Comparison of ENCODE assay signal across 9 cellular contexts in genomic region chr5:176810687-176811501, GRCh38. TPM values are rescaled to one million over a fixed set of nuclear protein-coding genes. Genes with fewer than 3 reads are reported as not detected.
DNase-seq lines count a peak whose midpoint lies in the region; ATAC-seq and TF ChIP-seq lines count a peak whose summit lies in the region.
"Had no signal": no experiment of that assay in that cellular context is flagged by ENCODE, and none has a peak within 500 bp of the region (broad histone marks: within the 10 kb centered on the region; RNA-seq: fewer than 3 reads in every experiment).

No MANE protein-coding gene starts in this region.

- ATAC-seq in T-cell (replicated peaks in 1 of 4) (peak in 2 of 4 experiments; percentile 4 to 37), right cardiac atrium (peak in 1 of 2 donors; percentile 8), GM21360 (IDR thresholded peaks at IDR 0.05; ENCODE audit: unreplicated experiment) (no peak), HG03280 (IDR thresholded peaks at IDR 0.05; ENCODE audit: unreplicated experiment) (no peak)

- no peak overlapping the region for H3K27ac Mint-ChIP-seq in T-helper 1 cell treated with Interleukin-12 subunit alpha and Interleukin-12 subunit beta and Interleukin-4 antibody, amounts not matched to agents 30 μg/mL and 1 μg/mL, for 36 hours
- no peak overlapping the region for H3K27ac Mint-ChIP-seq in T-cell

- H3K4me1 ChIP-seq in right cardiac atrium (ENCODE audit: control insufficient read depth, insufficient read depth, low read length): no peaks in the 10 kb centered on the region
- peaks cover 10 to 25% (median 19%) of the 10 kb centered on the region in 6 donors for H3K4me1 ChIP-seq in spleen

- 3% methylated on average over 68 of the region's 68 CpGs for WGBS in right cardiac atrium
- WGBS in spleen, 5 donors: 3 to 16% (median 4%) methylated on average over 20 to 68 of the region's 68 CpGs

- H3K9me3 Mint-ChIP-seq in T-helper 1 cell treated with Interleukin-12 subunit alpha and Interleukin-12 subunit beta and Interleukin-4 antibody, amounts not matched to agents 30 μg/mL and 1 μg/mL, for 36 hours: no peaks in the 10 kb centered on the region
- no peaks in the 10 kb centered on the region for H3K9me3 Mint-ChIP-seq in T-cell

- DNase-seq in T-helper 1 cell (no peak), T-cell (peak in 1 of 34 experiments; percentile 9), right cardiac atrium (peak in 1 of 3 donors; percentile 37), spleen (no peak), NCI-H1048 (lab: John Stamatoyannopoulos, UW) (no peak)

- CTCF ChIA-PET in T-cell (lab: Charles Lee): no interaction called here

- POLR2A ChIA-PET in T-cell (lab: Charles Lee): no interaction called here

- no peaks in the 10 kb centered on the region for H3K36me3 Mint-ChIP-seq in T-helper 1 cell treated with Interleukin-12 subunit alpha and Interleukin-12 subunit beta and Interleukin-4 antibody, amounts not matched to agents 30 μg/mL and 1 μg/mL, for 36 hours (ENCODE audit: low read depth)
- H3K36me3 Mint-ChIP-seq in T-cell: no peaks in the 10 kb centered on the region

- H3K4me1 Mint-ChIP-seq in T-helper 1 cell treated with Interleukin-12 subunit alpha and Interleukin-12 subunit beta and Interleukin-4 antibody, amounts not matched to agents 30 μg/mL and 1 μg/mL, for 36 hours (ENCODE audit: low read depth): peaks cover 8% of the 10 kb centered on the region
- peaks cover 12 to 15% (median 14%) of the 10 kb centered on the region in 3 donors for H3K4me1 Mint-ChIP-seq in T-cell

- TF ChIP-seq POLR2A in spleen (IDR thresholded peaks at IDR 0.05): no peak

- peaks cover 68% of the 10 kb centered on the region for H3K27me3 Mint-ChIP-seq in T-helper 1 cell treated with Interleukin-12 subunit alpha and Interleukin-12 subunit beta and Interleukin-4 antibody, amounts not matched to agents 30 μg/mL and 1 μg/mL, for 36 hours (ENCODE audit: low read depth)
- H3K27me3 Mint-ChIP-seq in T-cell: peaks cover 59 to 80% of the 10 kb centered on the region in 2 donors

- no peaks in the 10 kb centered on the region for H3K9me3 ChIP-seq in right cardiac atrium (ENCODE audit: control insufficient read depth, low read length)
- H3K9me3 ChIP-seq in spleen: no peaks in the 10 kb centered on the region

- H3K27me3 ChIP-seq in right cardiac atrium (ENCODE audit: control insufficient read depth, insufficient read depth) (no peaks in the 10 kb centered on the region), spleen (replicated peaks in 1 of 7) (peaks cover 2 to 98% (median 66%) of the 10 kb centered on the region in 7 donors)

- H3K4me3 ChIP-seq in right cardiac atrium (ENCODE audit: low read length) (peak overlapping the region; percentile 45), spleen (peak overlapping the region in 7 of 8 donors; percentile 32 to 68 (median 38))

- H3K4me3 Mint-ChIP-seq in T-helper 1 cell treated with Interleukin-12 subunit alpha and Interleukin-12 subunit beta and Interleukin-4 antibody, amounts not matched to agents 30 μg/mL and 1 μg/mL, for 36 hours: peak overlapping the region; percentile 69
- H3K4me3 Mint-ChIP-seq in T-cell: peak overlapping the region; percentile 71 to 80 (median 79)

- no peak for TF ChIP-seq CTCF in spleen (IDR thresholded peaks at IDR 0.05 in 8 of 11, conservative IDR thresholded peaks at IDR 0.05 in 3 of 11)

- H3K27ac ChIP-seq in right cardiac atrium (ENCODE audit: low read length): no peak overlapping the region
- H3K27ac ChIP-seq in spleen: no peak overlapping the region
- H3K27ac ChIP-seq: skin epidermis had no signal

- intact Hi-C loops in right cardiac atrium (cut with DNase I): loop anchor here in 1 of 4 donors (5.0 kb wide), 1 partner anchor 149 kb away; no protein-coding TSS in a partner anchor
- intact Hi-C loops in spleen (cut with DNase I; ENCODE audit: low total_unique reads): no loop called here

- H3K36me3 ChIP-seq in spleen: no peaks in the 10 kb centered on the region

RNA-seq across cellular contexts. Expression of gene UNC5A, which starts 0.5 kb away (rescaled TPM):
- total RNA-seq in T-cell: not detected
- under 1 TPM; 0.17 to 0.85 (median 0.44) TPM for total RNA-seq in right cardiac atrium
- polyA plus RNA-seq in right cardiac atrium: 0.68 TPM
- not detected for total RNA-seq in spleen
- polyA plus RNA-seq in spleen: under 1 TPM in 2 of 3 donors, not detected in 1; 0.03 to 0.06 TPM
